ENCODE assay signal across 8 cellular contexts in genomic region chr9:115262477-115262876, GRCh38.
A peak's percentile ranks its signal among the peaks of the same experiment; 100 is the strongest.
DNase-seq lines count a peak whose midpoint lies in the region; ATAC-seq and TF ChIP-seq lines count a peak whose summit lies in the region.

No MANE protein-coding gene starts in this region.

- H3K27me3 Mint-ChIP-seq in glutamatergic neuron (ENCODE audit: unreplicated experiment) = no peaks in the 10 kb centered on the region

- H3K9me3 ChIP-seq in WERI-Rb-1 (ENCODE audit: severe bottlenecking) (no peaks in the 10 kb centered on the region), left lung (no peaks in the 10 kb centered on the region)

- intact Hi-C loops in left lung (cut with DNase I) = no loop called here

- peak; percentile 78 for ATAC-seq in left lung
- ATAC-seq in GM21528 (IDR thresholded peaks at IDR 0.05; ENCODE audit: low FRiP score, unreplicated experiment) = no peak

- peaks cover 0 to 13% of the 10 kb centered on the region in 2 donors for H3K4me1 ChIP-seq in left lung

- H3K27ac Mint-ChIP-seq in glutamatergic neuron (ENCODE audit: unreplicated experiment) = no peak overlapping the region

- H3K4me3 ChIP-seq in WERI-Rb-1 (ENCODE audit: low read depth, low read length) = no peak overlapping the region
- H3K4me3 ChIP-seq in left lung = no peak overlapping the region

- TF ChIP-seq CTCF in WERI-Rb-1 (IDR thresholded peaks at IDR 0.05; ENCODE audit: low read depth, low read length) = no peak
- TF ChIP-seq CTCF in left lung (IDR thresholded peaks at IDR 0.05) = no peak
- TF ChIP-seq CTCF in glutamatergic neuron (IDR thresholded peaks at IDR 0.05; ENCODE audit: partially characterized antibody, unreplicated experiment) = no peak

- no peak overlapping the region for H3K4me3 Mint-ChIP-seq in glutamatergic neuron (ENCODE audit: unreplicated experiment)

- no peak overlapping the region for H3K27ac ChIP-seq in WERI-Rb-1
- H3K27ac ChIP-seq in left lung = peak overlapping the region in 1 of 2 donors; percentile 16

- H3K27me3 ChIP-seq in WERI-Rb-1 (ENCODE audit: insufficient read depth, low read depth, severe bottlenecking) (no peaks in the 10 kb centered on the region), left lung (no peaks in the 10 kb centered on the region)

- no peaks in the 10 kb centered on the region for H3K36me3 Mint-ChIP-seq in glutamatergic neuron (ENCODE audit: unreplicated experiment)

- H3K9me3 Mint-ChIP-seq in glutamatergic neuron (ENCODE audit: unreplicated experiment) = no peaks in the 10 kb centered on the region

- H3K36me3 ChIP-seq in WERI-Rb-1 (no peaks in the 10 kb centered on the region), left lung (no peaks in the 10 kb centered on the region)

- peak; percentile 99 for DNase-seq in COR-L47 (lab: John Stamatoyannopoulos, UW)
- DNase-seq in NCI-H1417 treated with DMSO at 0.1 percent for 48 hours (lab: John Stamatoyannopoulos, UW) = peak; percentile 96
- peak; percentile 28 for DNase-seq in WERI-Rb-1
- peak; percentile 75 to 81 for DNase-seq in left lung
- no peak for DNase-seq in stimulated activated CD4-positive, alpha-beta T cell treated with anti-CD3 and anti-CD28 coated beads, Interleukin-15, amount 100 ng/mL, for 24 hours
- no peak for DNase-seq in inferior parietal cortex (ENCODE audit: extremely low spot score)
- DNase-seq in glutamatergic neuron = no peak

- H3K4me1 Mint-ChIP-seq in glutamatergic neuron (ENCODE audit: low read depth, unreplicated experiment) = no peaks in the 10 kb centered on the region

Comparison
In these comparisons a context has a peak if more than half of its experiments do, and no peak if none do; other contexts are left out.
1. DNase-seq: peak in COR-L47 (single experiment), NCI-H1417 treated with DMSO at 0.1 percent for 48 hours (single experiment), WERI-Rb-1 (single experiment) and left lung (2 of 2); none in stimulated activated CD4-positive, alpha-beta T cell treated with anti-CD3 and anti-CD28 coated beads, Interleukin-15, amount 100 ng/mL, for 24 hours (single experiment), inferior parietal cortex (single experiment) and glutamatergic neuron (single experiment).